26 cellular contexts compared by ENCODE assay signal in the genomic region with DNA sequence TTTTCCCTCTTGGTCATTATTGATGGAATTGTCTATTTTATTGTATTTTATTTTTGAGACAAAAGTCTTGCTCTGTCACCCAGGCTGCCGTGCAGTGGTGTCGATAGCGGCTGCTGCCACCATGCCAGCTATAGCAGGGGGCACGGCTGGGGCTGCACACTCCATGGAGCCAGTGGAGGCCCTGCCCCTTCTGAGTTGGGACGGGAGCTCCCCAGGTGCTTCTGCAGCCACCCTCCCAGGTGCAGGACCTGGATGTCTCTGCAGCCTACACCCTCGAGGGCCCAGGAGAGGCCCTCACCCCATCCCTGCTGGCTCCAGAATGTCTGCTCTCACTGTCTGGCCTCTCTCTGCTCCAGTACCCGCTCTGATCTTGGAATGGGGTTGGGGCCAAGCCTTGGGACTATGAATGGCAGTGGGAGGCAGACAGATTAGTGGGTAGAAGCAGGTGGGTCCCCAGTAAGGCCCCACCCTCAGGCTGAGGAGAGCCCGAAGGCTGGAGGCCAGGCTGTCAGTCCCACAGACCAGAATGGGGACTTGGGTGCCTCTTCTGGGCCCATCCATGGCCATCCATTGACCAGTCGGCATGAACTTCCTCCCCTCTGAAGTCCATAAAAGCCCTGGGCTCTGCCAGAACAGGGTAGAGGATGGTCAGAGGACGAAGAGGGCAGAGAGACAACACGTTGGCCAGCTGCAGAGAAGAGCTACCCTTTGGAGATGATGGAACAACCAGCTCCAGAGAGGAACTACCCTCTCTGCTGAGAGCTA. TPM values are rescaled to one million over a fixed set of nuclear protein-coding genes. Genes with fewer than 3 reads are reported as not detected.
DNase-seq lines count a peak whose midpoint lies in the region; ATAC-seq, FAIRE-seq and TF ChIP-seq lines count a peak whose summit lies in the region.
"Had no signal": no experiment of that assay in that cellular context is flagged by ENCODE, and none has a peak within 500 bp of the region (broad histone marks: within the 10 kb centered on the region; RNA-seq: fewer than 3 reads in every experiment).

No MANE protein-coding gene starts in this region.

- H4K20me1 ChIP-seq in HepG2 (ENCODE audit: insufficient read depth, low read length): no peaks in the 10 kb centered on the region
- H4K20me1 ChIP-seq: BLaER1 treated with 17β-estradiol and CSF1 and Interleukin-3, amounts not matched to agents 10 nM and 100 nM had no signal

- H3K4me3 ChIP-seq in HepG2 (replicated peaks in 1 of 3; ENCODE audit: insufficient read depth in 1 of 3, low read depth in 2 of 3, low read length in 3 of 3): no peak overlapping the region
- no peak overlapping the region for H3K4me3 ChIP-seq in right lobe of liver
- H3K4me3 ChIP-seq in neuronal stem cell (ENCODE audit: low read length in 2 of 2): no peak overlapping the region
- H3K4me3 ChIP-seq in upper lobe of right lung: no peak overlapping the region
- H3K4me3 ChIP-seq: A549; BLaER1 treated with 17β-estradiol and CSF1 and Interleukin-3, amounts not matched to agents 10 nM and 100 nM; GM12878; GM23248 had no signal

- H4K8ac ChIP-seq in neuronal stem cell (ENCODE audit: low read depth, low read length): no peak overlapping the region

- no peak overlapping the region for H2AFZ ChIP-seq in HepG2 (ENCODE audit: low read length)
- H2AFZ ChIP-seq in neuronal stem cell (ENCODE audit: low read length): no peak overlapping the region
- H2AFZ ChIP-seq: GM23248 had no signal

- no peak overlapping the region for H2BK15ac ChIP-seq in neuronal stem cell (ENCODE audit: low read length)

- H3K27me3 ChIP-seq in HepG2 (ENCODE audit: control insufficient read depth in 1 of 2, insufficient read depth in 2 of 2, low read length in 2 of 2) (peaks cover 1 to 20% of the 10 kb centered on the region in 2 experiments; a peak in 3 of 5 replicates), right lobe of liver (no peaks in the 10 kb centered on the region), neuronal stem cell (ENCODE audit: control insufficient read depth in 3 of 3, insufficient read depth in 3 of 3, low read depth in 1 of 3, low read length in 3 of 3) (peaks cover 0 to 14% (median 0%) of the 10 kb centered on the region in 3 experiments), upper lobe of right lung (no peaks in the 10 kb centered on the region)
- H3K27me3 ChIP-seq: BE2C; BLaER1 treated with 17β-estradiol and CSF1 and Interleukin-3, amounts not matched to agents 10 nM and 100 nM had no signal

- no peak for DNase-seq in HepG2 (ENCODE audit: low spot score)
- DNase-seq in right lobe of liver: no peak
- DNase-seq in left kidney (ENCODE audit: low read depth, low spot score): peak; percentile 39
- no peak for DNase-seq in neuronal stem cell (ENCODE audit: low spot score)
- peak; percentile 45 for DNase-seq in upper lobe of right lung
- no peak for DNase-seq in putamen (ENCODE audit: low spot score)
- no peak for DNase-seq in NCI-H146 (lab: John Stamatoyannopoulos, UW)
- DNase-seq: 8988T; ACHN; AML-193; BE2C; CD4-positive, alpha-beta T cell; CD8-positive, alpha-beta memory T cell; DMS 273 treated with DMSO at 0.1 percent for 48 hours; DMS79; EL; GDM1; GM23248; H9 had no signal

- no peak overlapping the region for H3K27ac ChIP-seq in HepG2 (ENCODE audit: extremely low read length, insufficient read depth, low read length)
- H3K27ac ChIP-seq in right lobe of liver: no peak overlapping the region
- no peak overlapping the region for H3K27ac ChIP-seq in neuronal stem cell (replicated peaks; ENCODE audit: low read length)
- H3K27ac ChIP-seq in upper lobe of right lung: no peak overlapping the region
- H3K27ac ChIP-seq: BLaER1 treated with 17β-estradiol and CSF1 and Interleukin-3, amounts not matched to agents 10 nM and 100 nM; GM23248 had no signal

- H3K18ac ChIP-seq in neuronal stem cell (ENCODE audit: low read length): no peak overlapping the region

- no peak overlapping the region for H3K4me2 ChIP-seq in HepG2 (ENCODE audit: low read depth, low read length)
- no peak overlapping the region for H3K4me2 ChIP-seq in neuronal stem cell (ENCODE audit: insufficient read depth, low read length, poor library complexity, severe bottlenecking)
- H3K4me2 ChIP-seq: A549 had no signal

- WGBS in HepG2 (ENCODE audit: low lambda C conversion rate): 43% methylated on average over 9 of the region's 11 CpGs
- WGBS in right lobe of liver (ENCODE audit: insufficient coverage, low coverage, low lambda C conversion rate, missing lambda C conversion rate): 74% methylated on average over 8 of the region's 11 CpGs
- WGBS in neuronal stem cell (ENCODE audit: extremely low coverage in 2 of 2, insufficient read length in 2 of 2, insufficient replicate concordance in 1 of 2), 2 donors: no CpG with 5 or more reads among the region's 11 CpGs

- no peak overlapping the region for H3K23ac ChIP-seq in neuronal stem cell (ENCODE audit: low read depth, low read length, poor library complexity)

- no peak for TF ChIP-seq EP300 in HepG2 (IDR thresholded peaks at IDR 0.05; ENCODE audit: low read depth in 2 of 2, low read length in 2 of 2)
- no peak for TF ChIP-seq EP300 in HepG2 (CRISPR knock-in tag; IDR thresholded peaks at IDR 0.05; ENCODE audit: borderline replicate concordance)

- H3K9ac ChIP-seq in HepG2 (ENCODE audit: insufficient read depth, low read depth, low read length) (no peak overlapping the region), neuronal stem cell (ENCODE audit: low read depth, low read length, poor library complexity) (peak overlapping the region; percentile 81)
- H3K9ac ChIP-seq: BLaER1 treated with 17β-estradiol and CSF1 and Interleukin-3, amounts not matched to agents 10 nM and 100 nM; GM23248 had no signal

- H3K14ac ChIP-seq in neuronal stem cell (ENCODE audit: low read length): peak overlapping the region; percentile 67

- H3K79me2 ChIP-seq in HepG2 (ENCODE audit: insufficient read depth, low read length): no peaks in the 10 kb centered on the region

- H3K36me3 ChIP-seq in HepG2 (replicated peaks in 1 of 2; ENCODE audit: control insufficient read depth in 1 of 2, insufficient read depth in 2 of 2, low read length in 2 of 2) (no peaks in the 10 kb centered on the region), right lobe of liver (no peaks in the 10 kb centered on the region), neuronal stem cell (replicated peaks in 1 of 2; ENCODE audit: control insufficient read depth in 2 of 2, insufficient read depth in 2 of 2, low read length in 2 of 2) (no peaks in the 10 kb centered on the region), upper lobe of right lung (no peaks in the 10 kb centered on the region)
- H3K36me3 ChIP-seq: BE2C; BLaER1 treated with 17β-estradiol and CSF1 and Interleukin-3, amounts not matched to agents 10 nM and 100 nM had no signal

- TF ChIP-seq CTCF in HepG2 (CRISPR knock-in tag; IDR thresholded peaks at IDR 0.05): no peak
- TF ChIP-seq CTCF in right lobe of liver (IDR thresholded peaks at IDR 0.05): no peak
- TF ChIP-seq CTCF in upper lobe of right lung (IDR thresholded peaks at IDR 0.05): no peak

- no peak overlapping the region for H2BK12ac ChIP-seq in neuronal stem cell (ENCODE audit: low read length)

- no peak for TF ChIP-seq POLR2A in HepG2 (IDR thresholded peaks at IDR 0.05; ENCODE audit: insufficient read depth in 1 of 2, low read depth in 2 of 2, low read length in 2 of 2)
- TF ChIP-seq POLR2A in right lobe of liver (IDR thresholded peaks at IDR 0.05): no peak

- ATAC-seq in HepG2 (peak; percentile 26; the same call in 2 of the 3 replicates), right lobe of liver (no peak), upper lobe of right lung (no peak), GM21786 (IDR thresholded peaks at IDR 0.05; ENCODE audit: unreplicated experiment) (no peak)
- ATAC-seq: A549, GM12878, HCT116 had no signal

- no peak overlapping the region for H3K4ac ChIP-seq in neuronal stem cell (ENCODE audit: low read length)

- CTCF ChIA-PET in HepG2 (lab: Yijun Ruan, JAX; ENCODE audit: low intra/inter-chr PET ratio, low total read pairs): no interaction called here

- H3K9me3 ChIP-seq in HepG2 (ENCODE audit: low read length) (peaks cover 7% of the 10 kb centered on the region), right lobe of liver (no peaks in the 10 kb centered on the region), neuronal stem cell (replicated peaks in 1 of 2; ENCODE audit: control insufficient read depth in 2 of 2, insufficient read depth in 1 of 2, low read depth in 1 of 2, low read length in 2 of 2) (no peaks in the 10 kb centered on the region), upper lobe of right lung (no peaks in the 10 kb centered on the region)
- H3K9me3 ChIP-seq: BE2C had no signal

- H4K91ac ChIP-seq in neuronal stem cell (ENCODE audit: low read depth, low read length, poor library complexity): no peak overlapping the region

- H2BK120ac ChIP-seq in neuronal stem cell (ENCODE audit: low read depth, low read length): no peak overlapping the region

- in situ Hi-C loops in HepG2 (cut with HindIII; ENCODE audit: extremely low pct_ligation_motif_present, low pct_unique_long_range_greater_than_20kb): no loop called here

- intact Hi-C loops in HepG2 (cut with micrococcal nuclease; ENCODE audit: unreplicated experiment): no loop called here
- intact Hi-C loops in right lobe of liver (cut with DNase I): no loop called here
- intact Hi-C loops in upper lobe of right lung (cut with DNase I): no loop called here

- no peak overlapping the region for H2BK5ac ChIP-seq in neuronal stem cell (ENCODE audit: low read length)

- peak overlapping the region; percentile 22 for H2AK5ac ChIP-seq in neuronal stem cell (ENCODE audit: low read depth, low read length)

- H3K79me1 ChIP-seq in neuronal stem cell (ENCODE audit: low read depth, low read length): no peaks in the 10 kb centered on the region

- POLR2A ChIA-PET in HepG2 (lab: Yijun Ruan, JAX): no interaction called here

- BruUV-seq in HepG2 (replicated peaks; lab: Mats Ljungman, UMichigan): no TSS peak

- no peak for TF ChIP-seq RAD21 in HepG2 (CRISPR knock-in tag; IDR thresholded peaks at IDR 0.05)

- H3K4me1 ChIP-seq in HepG2 (ENCODE audit: insufficient read depth, low read length): peaks cover 29% of the 10 kb centered on the region
- H3K4me1 ChIP-seq in right lobe of liver: no peaks in the 10 kb centered on the region
- peaks cover 0 to 1% of the 10 kb centered on the region in 2 donors for H3K4me1 ChIP-seq in neuronal stem cell (ENCODE audit: control insufficient read depth in 2 of 2, insufficient read depth in 1 of 2, low read depth in 1 of 2, low read length in 2 of 2)
- peaks cover 3% of the 10 kb centered on the region for H3K4me1 ChIP-seq in upper lobe of right lung
- H3K4me1 ChIP-seq: BE2C had no signal

- FAIRE-seq in HepG2 (lab: Jason Lieb, UNC): no peak
- FAIRE-seq: A549, D721Med, GM12878, GM18507 had no signal

RNA-seq across cellular contexts. Expression of a gene that starts 49.6 kb away (rescaled TPM):
- total RNA-seq in HepG2 (2016; rRNA removed; fragmentation: Illumina TruSeq; extraction: Trizol): 60.1 and 136 TPM in 2 replicates
- 427 and 465 TPM in 2 replicates for total RNA-seq in HepG2 (2016; cell fraction: cytosol; rRNA removed; fragmentation: Illumina TruSeq; extraction: Trizol; ENCODE audit: low read depth)
- 62.2 and 127 TPM in 2 replicates for total RNA-seq in HepG2 (2016; cell fraction: insoluble cytoplasmic fraction; rRNA removed; fragmentation: Illumina TruSeq; extraction: Trizol)
- 131 and 135 TPM in 2 replicates for total RNA-seq in HepG2 (2016; cell fraction: membrane; rRNA removed; fragmentation: Illumina TruSeq; extraction: Trizol)
- 67.8 and 78.6 TPM in 2 replicates for total RNA-seq in HepG2 (2016; cell fraction: nucleus; rRNA removed; fragmentation: Illumina TruSeq; extraction: Trizol)
- polyA plus RNA-seq in HepG2 (2011; rRNA removed): 162 and 194 TPM in 2 replicates
- 81.2 and 134 TPM in 2 replicates for polyA plus RNA-seq in HepG2 (2011; cell fraction: cytosol; rRNA removed)
- 23.1 and 30.4 TPM in 2 replicates for polyA plus RNA-seq in HepG2 (2011; cell fraction: nucleus; rRNA removed)
- 126 and 155 TPM in 2 replicates for polyA plus RNA-seq in HepG2 (2012)
- polyA plus RNA-seq in HepG2 (2016; cell fraction: cytosol; fragmentation: Illumina TruSeq; extraction: Trizol; ENCODE audit: low read depth): 16.3 and 18.9 TPM in 2 replicates
- polyA plus RNA-seq in HepG2 (2016; cell fraction: insoluble cytoplasmic fraction; fragmentation: Illumina TruSeq; extraction: Trizol; ENCODE audit: low read depth): 227 and 248 TPM in 2 replicates
- 22.8 and 26.0 TPM in 2 replicates for polyA plus RNA-seq in HepG2 (2016; cell fraction: membrane; fragmentation: Illumina TruSeq; extraction: Trizol; ENCODE audit: low read depth)
- 96.5 and 111 TPM in 2 replicates for polyA plus RNA-seq in HepG2 (2016; cell fraction: nucleus; fragmentation: Illumina TruSeq; extraction: Trizol; ENCODE audit: insufficient read depth, low read depth)
- 126 and 271 TPM in 2 replicates for polyA minus RNA-seq in HepG2 (2011; rRNA and poly(A)+ RNA removed; ENCODE audit: low replicate concordance)
- 105 and 118 TPM in 2 replicates for polyA minus RNA-seq in HepG2 (2011; cell fraction: cytosol; rRNA and poly(A)+ RNA removed)
- 95.1 and 136 TPM in 2 replicates for polyA minus RNA-seq in HepG2 (2011; cell fraction: nucleus; rRNA and poly(A)+ RNA removed)
- 100 to 1,000 TPM in 1 of 6 experiments, 10 to 100 TPM in 5; 70.0 to 118 (median 84.3) TPM for total RNA-seq in right lobe of liver
- polyA plus RNA-seq in neuronal stem cell (2013, experiment 1 of 2): 89.3 TPM
- 84.7 TPM for polyA plus RNA-seq in neuronal stem cell (2013, experiment 2 of 2)
- 125 TPM for total RNA-seq in upper lobe of right lung

Comparison
In these comparisons a context has a peak if more than half of its experiments do, and no peak if none do; other contexts are left out.
1. DNase-seq: peak in left kidney (single experiment) and upper lobe of right lung (single experiment); none in HepG2 (single experiment), right lobe of liver (0 of 3), neuronal stem cell (single experiment), putamen (single experiment) and NCI-H146 (single experiment).